25 cellular contexts compared by ENCODE assay signal in the genomic region with DNA sequence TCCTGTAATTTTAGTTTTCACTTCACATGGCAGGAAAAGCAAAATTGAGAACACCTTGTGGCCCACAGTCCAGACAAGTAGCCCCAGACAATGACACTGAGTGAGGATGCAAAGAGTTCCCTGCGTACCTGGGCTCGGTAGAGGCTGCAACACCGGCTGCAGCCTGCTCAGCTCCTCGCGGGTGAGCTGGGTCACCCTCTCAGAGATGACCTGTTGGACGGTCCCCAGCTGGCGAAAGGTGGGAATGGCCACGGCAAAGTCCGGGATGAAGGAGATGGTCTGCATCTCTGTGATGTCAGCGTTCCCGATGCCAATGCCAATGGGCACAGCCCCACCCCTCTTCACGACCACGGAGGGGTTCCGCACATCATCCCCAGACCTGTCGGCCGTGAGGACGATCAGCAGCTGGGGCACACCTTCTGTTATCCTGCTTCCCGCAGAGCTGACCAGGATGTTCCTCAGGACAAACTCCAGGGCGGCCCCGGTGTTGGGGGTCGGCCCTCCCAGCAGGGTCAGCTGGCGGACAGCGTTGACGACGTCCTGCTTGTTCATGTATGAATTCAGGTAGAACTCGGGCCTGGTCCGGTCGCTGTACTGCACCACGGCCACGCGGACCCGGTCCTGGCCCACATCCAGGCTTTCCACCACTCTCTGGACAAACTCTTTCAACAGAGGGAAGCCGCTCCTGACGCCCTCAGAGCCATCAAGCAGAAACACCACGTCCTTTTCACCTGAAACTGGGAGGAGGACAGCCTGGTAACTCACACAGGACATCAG. TPM values are rescaled to one million over a fixed set of nuclear protein-coding genes. Genes with fewer than 3 reads are reported as not detected.
A peak's percentile ranks its signal among the peaks of the same experiment; 100 is the strongest.
DNase-seq lines count a peak whose midpoint lies in the region; TF ChIP-seq lines count a peak whose summit lies in the region.
"Had no signal": no experiment of that assay in that cellular context is flagged by ENCODE, and none has a peak within 500 bp of the region (broad histone marks: within the 10 kb centered on the region; RNA-seq: fewer than 3 reads in every experiment).

No MANE protein-coding gene starts in this region.

- peaks cover 80% of the 10 kb centered on the region for H3K36me3 Mint-ChIP-seq in HFFc6 (ENCODE audit: low read depth)
- peaks cover 76% of the 10 kb centered on the region for H3K36me3 Mint-ChIP-seq in nephron progenitor cell (ENCODE audit: low read depth)
- H3K36me3 Mint-ChIP-seq: CD4-positive, alpha-beta memory T cell had no signal

- H3K9me3 ChIP-seq in adipocyte (ENCODE audit: control insufficient read depth, low read length) (no peaks in the 10 kb centered on the region), uterus (no peaks in the 10 kb centered on the region), colonic mucosa (no peaks in the 10 kb centered on the region)
- H3K9me3 ChIP-seq: SJSA1 had no signal

- peak overlapping the region; percentile 46 to 47 for H3K27ac ChIP-seq in uterus
- H3K27ac ChIP-seq in colonic mucosa: no peak overlapping the region
- H3K27ac ChIP-seq: A549, GM23248, SJSA1 had no signal

- H3K36me3 ChIP-seq in adipocyte (ENCODE audit: control insufficient read depth, insufficient read depth, low read length, severe bottlenecking): peaks cover 97% of the 10 kb centered on the region
- no peaks in the 10 kb centered on the region for H3K36me3 ChIP-seq in uterus
- H3K36me3 ChIP-seq in colonic mucosa: no peaks in the 10 kb centered on the region

- H3K4me3 ChIP-seq in adipocyte (ENCODE audit: low read length) (no peak overlapping the region), uterus (no peak overlapping the region), colonic mucosa (no peak overlapping the region)
- H3K4me3 ChIP-seq: A549, GM23248, SJSA1 had no signal

- H3K4me1 ChIP-seq in adipocyte (ENCODE audit: control insufficient read depth, insufficient read depth, low read length) (peaks cover 14% of the 10 kb centered on the region), uterus (no peaks in the 10 kb centered on the region), colonic mucosa (no peaks in the 10 kb centered on the region)
- H3K4me1 ChIP-seq: A549, SJSA1 had no signal

- H3K4me1 Mint-ChIP-seq in HFFc6 (ENCODE audit: low read depth) (peaks cover 5% of the 10 kb centered on the region; the same call in 1 of the 2 replicates), nephron progenitor cell (no peaks in the 10 kb centered on the region)
- H3K4me1 Mint-ChIP-seq: CD4-positive, alpha-beta memory T cell; H9 had no signal

- DNase-seq in HFFc6: no peak
- DNase-seq in adipocyte (ENCODE audit: low read depth): no peak
- no peak for DNase-seq in nephron progenitor cell
- no peak for DNase-seq in uterus
- no peak for DNase-seq in colonic mucosa
- DNase-seq in NCI-H146 treated with DMSO at 0.1 percent for 48 hours (lab: John Stamatoyannopoulos, UW; ENCODE audit: unreplicated experiment): no peak
- DNase-seq in inferior parietal cortex (ENCODE audit: extremely low spot score): no peak
- DNase-seq: C1 segment of cervical spinal cord; CD4-positive, alpha-beta memory T cell; COR-L47; DMS53; GM23248; H9; NCI-H1048; NCI-H1417 treated with DMSO at 0.1 percent for 48 hours; NCI-H187; NCI-H2081 treated with DMSO at 0.1 percent for 48 hours; NCI-H2171; NCI-H226; NCI-H510A; NCI-H69; Right ventricle myocardium superior; RPMI8226 had no signal

- intact Hi-C loops in uterus (cut with DNase I; ENCODE audit: low total_unique reads) (no loop called here), colonic mucosa (cut with DNase I) (no loop called here)

- TF ChIP-seq CTCF in HFFc6 (IDR thresholded peaks at IDR 0.05) (no peak), nephron progenitor cell (IDR thresholded peaks at IDR 0.05) (no peak), uterus (IDR thresholded peaks at IDR 0.05) (no peak), colonic mucosa (IDR thresholded peaks at IDR 0.05) (no peak)

- H3K27me3 Mint-ChIP-seq in HFFc6 (ENCODE audit: insufficient read depth) (peaks cover 32% of the 10 kb centered on the region), nephron progenitor cell (ENCODE audit: low read depth, poor library complexity) (peaks cover 10% of the 10 kb centered on the region)
- H3K27me3 Mint-ChIP-seq: CD4-positive, alpha-beta memory T cell had no signal

- H3K9ac ChIP-seq in adipocyte (ENCODE audit: low read length): peak overlapping the region; percentile 32
- no peak overlapping the region for H3K9ac ChIP-seq in colonic mucosa (ENCODE audit: low read depth in 2 of 2, low read length in 2 of 2)
- H3K9ac ChIP-seq: GM23248 had no signal

- H3K4me3 Mint-ChIP-seq in HFFc6 (no peak overlapping the region; the same call in 1 of the 2 replicates), nephron progenitor cell (no peak overlapping the region)
- H3K4me3 Mint-ChIP-seq: CD4-positive, alpha-beta memory T cell; H9 had no signal

- H3K27ac Mint-ChIP-seq in HFFc6: peak overlapping the region; percentile 57
- H3K27ac Mint-ChIP-seq in nephron progenitor cell: peak overlapping the region; percentile 75
- H3K27ac Mint-ChIP-seq: CD4-positive, alpha-beta memory T cell had no signal

- TF ChIP-seq POLR2A in uterus (IDR thresholded peaks at IDR 0.05): no peak

- H3K9me3 Mint-ChIP-seq in HFFc6 (no peaks in the 10 kb centered on the region), nephron progenitor cell (peaks cover 6% of the 10 kb centered on the region)

- H3K27me3 ChIP-seq in adipocyte (replicated peaks; ENCODE audit: control insufficient read depth, insufficient read depth, low read length) (no peaks in the 10 kb centered on the region), uterus (no peaks in the 10 kb centered on the region), colonic mucosa (no peaks in the 10 kb centered on the region)
- H3K27me3 ChIP-seq: SJSA1 had no signal

RNA-seq across cellular contexts. Expression of gene COL6A3, which starts 39.5 kb away (rescaled TPM):
- 100 to 1,000 TPM; 409 to 759 (median 458) TPM for total RNA-seq in HFFc6 (2021; fragmentation: NEBNext Ultra II Directional; extraction: Animal tissue kit (Norgen Biotek cat#: 25700))
- total RNA-seq in uterus (1,000 to 10,000 TPM in 1 of 4 donors, 100 to 1,000 TPM in 3; 164 to 1,719 (median 447) TPM), colonic mucosa (10 to 100 TPM; 28.4 to 80.9 TPM)
